ENCODE assay signal across 21 cellular contexts in genomic region chr4:8582941-8583654, GRCh38. TPM values are rescaled to one million over a fixed set of nuclear protein-coding genes. Genes with fewer than 3 reads are reported as not detected.
DNase-seq lines count a peak whose midpoint lies in the region; ATAC-seq, FAIRE-seq and TF ChIP-seq lines count a peak whose summit lies in the region.
"Had no signal": no experiment of that assay in that cellular context is flagged by ENCODE, and none has a peak within 500 bp of the region (broad histone marks: within the 10 kb centered on the region; RNA-seq: fewer than 3 reads in every experiment).

No MANE protein-coding gene starts in this region.

- FAIRE-seq in H54 (lab: Jason Lieb, UNC) = no peak
- FAIRE-seq: A204.1, GM12892, GM18507, H1 had no signal

- H3K27me3 ChIP-seq in H7 (ENCODE audit: control insufficient read depth, insufficient read depth, low read length) = peaks cover 10% of the 10 kb centered on the region

- no peak for TF ChIP-seq POLR2A in H54 (IDR thresholded peaks at IDR 0.05; ENCODE audit: low read depth, low read length)

- intact Hi-C loops in sciatic nerve (cut with DNase I) = loop anchor here (10.0 kb wide), 1 partner anchor 518 kb away; no protein-coding TSS in a partner anchor

- DNase-seq in 8988T (peak; percentile 3), H7 (peak; percentile 24), mesenteric fat pad (ENCODE audit: low spot score) (peak; percentile 49), sciatic nerve (ENCODE audit: low spot score) (peak; percentile 26), H54 (ENCODE audit: insufficient read length, low spot score) (no peak), MV-4-11 (lab: John Stamatoyannopoulos, UW) (no peak)
- DNase-seq: ACHN, BE2C, C1 segment of cervical spinal cord, DMS153, DMS79, GDM1, HCEC 1CT had no signal

- ATAC-seq in sciatic nerve = no peak
- ATAC-seq in HG02763 (IDR thresholded peaks at IDR 0.05; ENCODE audit: unreplicated experiment) = no peak

- H3K4me3 ChIP-seq in H7 (ENCODE audit: insufficient read depth, low read depth, low read length) = no peak overlapping the region

- no peaks in the 10 kb centered on the region for H3K36me3 ChIP-seq in H7 (replicated peaks; ENCODE audit: control insufficient read depth, insufficient read depth, low read length)
- H3K36me3 ChIP-seq: BE2C had no signal

RNA-seq across cellular contexts. Expression of gene GPR78, which starts 2.9 kb away (rescaled TPM):
- total RNA-seq in H7 (2014; rRNA removed; shearing (Covaris generic)) = 1.5 and 1.7 TPM in 2 replicates
- total RNA-seq in mesenteric fat pad (not detected), sciatic nerve (0.58 TPM)
- total RNA-seq: CD4-positive, alpha-beta T cell; Daoy; HT1080 had no signal

RNA-seq across cellular contexts. Expression of gene CPZ, which starts 9.5 kb away (rescaled TPM):
- 25.3 and 29.7 TPM in 2 replicates for total RNA-seq in H7 (2014; rRNA removed; shearing (Covaris generic))
- total RNA-seq in mesenteric fat pad (9.7 TPM), sciatic nerve (7.0 TPM)
- total RNA-seq: CD4-positive, alpha-beta T cell; HT1080 had no signal

Comparison
In these comparisons a context has a peak if more than half of its experiments do, and no peak if none do; other contexts are left out.
1. DNase-seq: peak in 8988T (single experiment), H7 (single experiment), mesenteric fat pad (single experiment) and sciatic nerve (single experiment); none in H54 (single experiment) and MV-4-11 (single experiment).